Comparison of ENCODE assay signal across 17 cellular contexts in genomic region chr14:58620011-58620410, GRCh38. TPM values are rescaled to one million over a fixed set of nuclear protein-coding genes. Genes with fewer than 3 reads are reported as not detected.
DNase-seq lines count a peak whose midpoint lies in the region; ATAC-seq, FAIRE-seq and TF ChIP-seq lines count a peak whose summit lies in the region.
"Had no signal": no experiment of that assay in that cellular context is flagged by ENCODE, and none has a peak within 500 bp of the region (broad histone marks: within the 10 kb centered on the region; RNA-seq: fewer than 3 reads in every experiment).

No MANE protein-coding gene starts in this region.

- H3K4me3 Mint-ChIP-seq in WTC11: no peak overlapping the region
- H3K4me3 Mint-ChIP-seq: CD4-positive, alpha-beta T cell had no signal

- FAIRE-seq in HTR-8/SVneo (lab: Jason Lieb, UNC) (peak; percentile 88), urothelium cell line (lab: Jason Lieb, UNC) (peak; percentile 82)
- FAIRE-seq: GM12878, GM18507, K562 had no signal

- no peaks in the 10 kb centered on the region for H3K36me3 Mint-ChIP-seq in WTC11

- no peak for TF ChIP-seq CTCF in WTC11 (IDR thresholded peaks at IDR 0.05)
- no peak for TF ChIP-seq CTCF in stomach (IDR thresholded peaks at IDR 0.05)

- H3K4me1 ChIP-seq in stomach: no peaks in the 10 kb centered on the region
- H3K4me1 ChIP-seq: BLaER1 treated with 17β-estradiol and CSF1 and Interleukin-3, amounts not matched to agents 10 nM and 100 nM had no signal

- no peak for TF ChIP-seq EP300 in stomach (IDR thresholded peaks at IDR 0.05)

- peaks cover 52% of the 10 kb centered on the region for H3K4me1 Mint-ChIP-seq in WTC11

- intact Hi-C loops in stomach (cut with DNase I; ENCODE audit: low total_unique reads): no loop called here

- H3K4me3 ChIP-seq in stomach: no peak overlapping the region
- H3K4me3 ChIP-seq: BLaER1 treated with 17β-estradiol and CSF1 and Interleukin-3, amounts not matched to agents 10 nM and 100 nM; GM12878; HAP-1; K562 had no signal

- no peaks in the 10 kb centered on the region for H3K27me3 ChIP-seq in stomach
- H3K27me3 ChIP-seq: BLaER1 treated with 17β-estradiol and CSF1 and Interleukin-3, amounts not matched to agents 10 nM and 100 nM had no signal

- peak; percentile 71 for ATAC-seq in WTC11
- ATAC-seq: GM12878, K562 had no signal

- DNase-seq in HTR-8/SVneo (ENCODE audit: insufficient read length, low spot score) (no peak), WTC11 (ENCODE audit: low spot score) (no peak), left kidney (ENCODE audit: low read depth, low spot score) (peak; percentile 49), urothelium cell line (ENCODE audit: low spot score) (no peak), AML-193 (lab: John Stamatoyannopoulos, UW) (no peak), stomach (no peak), cerebellum (ENCODE audit: low spot score) (no peak)
- DNase-seq: 8988T; CD4-positive, alpha-beta T cell; DMS79; GOT3 had no signal

- no peak for TF ChIP-seq POLR2A in stomach (IDR thresholded peaks at IDR 0.05)

- peaks cover 3% of the 10 kb centered on the region; the same call in 1 of the 2 replicates for H3K27me3 Mint-ChIP-seq in WTC11 (ENCODE audit: low read depth)
- H3K27me3 Mint-ChIP-seq: CD4-positive, alpha-beta T cell had no signal

- no peaks in the 10 kb centered on the region for H3K9me3 ChIP-seq in stomach
- H3K9me3 ChIP-seq: BLaER1 treated with 17β-estradiol and CSF1 and Interleukin-3, amounts not matched to agents 10 nM and 100 nM; HAP-1 had no signal

- no peaks in the 10 kb centered on the region for H3K36me3 ChIP-seq in stomach
- H3K36me3 ChIP-seq: BLaER1 treated with 17β-estradiol and CSF1 and Interleukin-3, amounts not matched to agents 10 nM and 100 nM; HAP-1 had no signal

- CTCF ChIA-PET in WTC11 (lab: Charles Lee): interaction anchor here (0.5 to 1.6 kb wide), 2 partner anchors 11 to 219 kb away, joined by 4 read pairs; no protein-coding TSS in a partner anchor

- no peak overlapping the region for H3K27ac ChIP-seq in stomach
- H3K27ac ChIP-seq: BLaER1 treated with 17β-estradiol and CSF1 and Interleukin-3, amounts not matched to agents 10 nM and 100 nM had no signal

- peak overlapping the region; percentile 79 for H3K27ac Mint-ChIP-seq in WTC11
- H3K27ac Mint-ChIP-seq: CD4-positive, alpha-beta T cell had no signal

- POLR2A ChIA-PET in WTC11 (lab: Charles Lee): no interaction called here

- 32 to 62% (median 40%) methylated on average over 2 of the region's 2 CpGs for WGBS in stomach, 5 donors

- no peaks in the 10 kb centered on the region for H3K9me3 Mint-ChIP-seq in WTC11
- H3K9me3 Mint-ChIP-seq: CD4-positive, alpha-beta T cell had no signal

TF ChIP-seq in WTC11, 78 proteins besides CTCF, POLR2A, EP300 and RAD21:
- TF ChIP-seq GTF2I (CRISPR knock-in tag; conservative IDR thresholded peaks at IDR 0.05): no peak
- TF ChIP-seq ZNF671 (CRISPR knock-in tag; IDR thresholded peaks at IDR 0.05): no peak
- TF ChIP-seq SMAD4 (CRISPR knock-in tag; IDR thresholded peaks at IDR 0.05): no peak
- no peak for TF ChIP-seq ZNF423 (CRISPR knock-in tag; IDR thresholded peaks at IDR 0.05)
- TF ChIP-seq ZMAT4 (CRISPR knock-in tag; IDR thresholded peaks at IDR 0.05): no peak
- no peak for TF ChIP-seq JUN (CRISPR knock-in tag; IDR thresholded peaks at IDR 0.05)
- TF ChIP-seq, protein P1, sequence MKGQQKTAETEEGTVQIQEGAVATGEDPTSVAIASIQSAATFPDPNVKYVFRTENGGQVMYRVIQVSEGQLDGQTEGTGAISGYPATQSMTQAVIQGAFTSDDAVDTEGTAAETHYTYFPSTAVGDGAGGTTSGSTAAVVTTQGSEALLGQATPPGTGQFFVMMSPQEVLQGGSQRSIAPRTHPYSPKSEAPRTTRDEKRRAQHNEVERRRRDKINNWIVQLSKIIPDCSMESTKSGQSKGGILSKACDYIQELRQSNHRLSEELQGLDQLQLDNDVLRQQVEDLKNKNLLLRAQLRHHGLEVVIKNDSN (CRISPR knock-in tag; IDR thresholded peaks at IDR 0.05): no peak

RNA-seq across cellular contexts. Expression of gene DACT1, which starts 17.8 kb away (rescaled TPM):
- 19.8 to 21.2 TPM (median 20.2 TPM) in 3 replicates for total RNA-seq in WTC11 (2021)
- total RNA-seq in stomach: 10 to 100 TPM in 1 of 5 donors, 1 to 10 TPM in 3, under 1 TPM in 1; 0.29 to 22.0 (median 5.8) TPM
- 10 to 100 TPM in 2 of 3 donors, 1 to 10 TPM in 1; 1.9 to 28.9 (median 10.1) TPM for polyA plus RNA-seq in stomach
- total RNA-seq in cerebellum: 47.7 TPM
- total RNA-seq: HT1080 had no signal
